Comparison of ENCODE assay signal across 19 cellular contexts in genomic region chr9:15374825-15375224, GRCh38. TPM values are rescaled to one million over a fixed set of nuclear protein-coding genes. Genes with fewer than 3 reads are reported as not detected.
DNase-seq lines count a peak whose midpoint lies in the region; ATAC-seq, FAIRE-seq and TF ChIP-seq lines count a peak whose summit lies in the region.
"Had no signal": no experiment of that assay in that cellular context is flagged by ENCODE, and none has a peak within 500 bp of the region (broad histone marks: within the 10 kb centered on the region; RNA-seq: fewer than 3 reads in every experiment).

No MANE protein-coding gene starts in this region.

- BruUV-seq in HepG2 (replicated peaks; lab: Mats Ljungman, UMichigan): no TSS peak
- no TSS peak for BruUV-seq in K562 (replicated peaks; lab: Mats Ljungman, UMichigan)

- H3K79me1 ChIP-seq in mesendoderm (ENCODE audit: low read length): no peaks in the 10 kb centered on the region

- no peak overlapping the region for H2BK5ac ChIP-seq in mesendoderm (ENCODE audit: low read length)

- H3K79me2 ChIP-seq in HepG2 (ENCODE audit: insufficient read depth, low read length): no peaks in the 10 kb centered on the region
- H3K79me2 ChIP-seq in K562 (ENCODE audit: control insufficient read depth, insufficient read depth, low read length): no peaks in the 10 kb centered on the region
- H3K79me2 ChIP-seq in mesendoderm (ENCODE audit: control insufficient read depth, insufficient read depth, low read length): no peaks in the 10 kb centered on the region

- no peak overlapping the region for H3K9ac ChIP-seq in HepG2 (ENCODE audit: insufficient read depth, low read depth, low read length)
- no peak overlapping the region for H3K9ac ChIP-seq in K562 (ENCODE audit: insufficient read depth in 1 of 2, low read depth in 2 of 2, low read length in 2 of 2)
- no peak overlapping the region for H3K9ac ChIP-seq in mesendoderm (ENCODE audit: low read length)

- CTCF ChIA-PET in HepG2 (lab: Yijun Ruan, JAX; ENCODE audit: low intra/inter-chr PET ratio, low total read pairs) (no interaction called here), K562 (lab: Yijun Ruan, JAX; ENCODE audit: low intra/inter-chr PET ratio) (no interaction called here)

- no peak overlapping the region for H3K4me2 ChIP-seq in HepG2 (ENCODE audit: low read depth, low read length)
- H3K4me2 ChIP-seq in K562 (ENCODE audit: insufficient read depth, low read length): no peak overlapping the region
- H3K4me2 ChIP-seq in mesendoderm (ENCODE audit: low read length): no peak overlapping the region

- TF ChIP-seq EP300 in HepG2 (IDR thresholded peaks at IDR 0.05; ENCODE audit: low read depth in 2 of 2, low read length in 2 of 2) (no peak), HepG2 (CRISPR knock-in tag; IDR thresholded peaks at IDR 0.05; ENCODE audit: borderline replicate concordance) (no peak), K562 (IDR thresholded peaks at IDR 0.05; ENCODE audit: low read length) (no peak)

- no peaks in the 10 kb centered on the region for H3K9me3 ChIP-seq in HepG2 (ENCODE audit: low read length)
- H3K9me3 ChIP-seq in right lobe of liver: no peaks in the 10 kb centered on the region
- no peaks in the 10 kb centered on the region for H3K9me3 ChIP-seq in K562 (replicated peaks; ENCODE audit: control insufficient read depth, insufficient read depth, low read depth, low read length)

- TF ChIP-seq RAD21 in HepG2 (CRISPR knock-in tag; IDR thresholded peaks at IDR 0.05) (no peak), K562 (CRISPR knock-in tag; conservative IDR thresholded peaks at IDR 0.05 in 1 of 2, IDR thresholded peaks at IDR 0.05 in 1 of 2) (no peak)

- H3K4me1 ChIP-seq in HepG2 (ENCODE audit: insufficient read depth, low read length) (peaks cover 47% of the 10 kb centered on the region), right lobe of liver (no peaks in the 10 kb centered on the region), K562 (replicated peaks in 1 of 2; ENCODE audit: control insufficient read depth in 2 of 2, insufficient read depth in 2 of 2, low read length in 2 of 2) (no peaks in the 10 kb centered on the region; a peak in 1 of 5 replicates), mesendoderm (ENCODE audit: control insufficient read depth, low read depth, low read length) (no peaks in the 10 kb centered on the region)

- H4K20me1 ChIP-seq in HepG2 (ENCODE audit: insufficient read depth, low read length) (no peaks in the 10 kb centered on the region), K562 (replicated peaks; ENCODE audit: control insufficient read depth, insufficient read depth, low read length) (no peaks in the 10 kb centered on the region)

- H4K8ac ChIP-seq in mesendoderm (ENCODE audit: low read depth, low read length): no peak overlapping the region

- no peak overlapping the region for H4K5ac ChIP-seq in mesendoderm (ENCODE audit: low read length)

- ATAC-seq in HepG2 (peak; percentile 50), right lobe of liver (no peak), K562 (peak; percentile 75), HG02588 (IDR thresholded peaks at IDR 0.05; ENCODE audit: unreplicated experiment) (no peak)
- ATAC-seq: CD8-positive, alpha-beta T cell; Panc1 had no signal

- H2BK15ac ChIP-seq in mesendoderm (replicated peaks; ENCODE audit: low read depth): no peak overlapping the region

- POLR2A ChIA-PET in HepG2 (lab: Yijun Ruan, JAX) (no interaction called here), K562 (lab: Yijun Ruan, JAX) (interaction anchor here (1.1 kb wide), 1 partner anchor 9 kb away, joined by 3 read pairs; no protein-coding TSS in a partner anchor)

- H3K18ac ChIP-seq in mesendoderm (ENCODE audit: low read length): no peak overlapping the region

- no peak for TF ChIP-seq POLR2A in HepG2 (IDR thresholded peaks at IDR 0.05; ENCODE audit: insufficient read depth in 1 of 2, low read depth in 2 of 2, low read length in 2 of 2)
- no peak for TF ChIP-seq POLR2A in right lobe of liver (IDR thresholded peaks at IDR 0.05)
- no peak for TF ChIP-seq POLR2A in K562 (conservative IDR thresholded peaks at IDR 0.05)

- in situ Hi-C loops in HepG2 (cut with HindIII; ENCODE audit: extremely low pct_ligation_motif_present, low pct_unique_long_range_greater_than_20kb): no loop called here
- in situ Hi-C loops in K562 (cut with MboI): no loop called here

- H3K36me3 ChIP-seq in HepG2 (replicated peaks in 1 of 2; ENCODE audit: control insufficient read depth in 1 of 2, insufficient read depth in 2 of 2, low read length in 2 of 2) (no peaks in the 10 kb centered on the region), right lobe of liver (no peaks in the 10 kb centered on the region), K562 (ENCODE audit: control insufficient read depth, insufficient read depth, low read length) (no peaks in the 10 kb centered on the region), mesendoderm (ENCODE audit: control insufficient read depth, insufficient read depth, low read length) (no peaks in the 10 kb centered on the region)

- H3K9me1 ChIP-seq in K562 (ENCODE audit: control insufficient read depth, insufficient read depth, low read length): no peaks in the 10 kb centered on the region

- no peak overlapping the region for H3K23ac ChIP-seq in mesendoderm (ENCODE audit: low read length)

- TF ChIP-seq CTCF in HepG2 (CRISPR knock-in tag; IDR thresholded peaks at IDR 0.05) (peak; percentile 18; the same call in 1 of the 2 replicates), right lobe of liver (IDR thresholded peaks at IDR 0.05) (no peak), K562 (IDR thresholded peaks at IDR 0.05 in 2 of 3, conservative IDR thresholded peaks at IDR 0.05 in 1 of 3; ENCODE audit: insufficient read depth in 2 of 3, low read depth in 1 of 3, low read length in 3 of 3) (no peak)

- FAIRE-seq in HepG2 (lab: Jason Lieb, UNC): no peak
- FAIRE-seq in K562 (lab: Jason Lieb, UNC): no peak

- intact Hi-C loops in HepG2 (cut with micrococcal nuclease; ENCODE audit: unreplicated experiment): no loop called here
- intact Hi-C loops in right lobe of liver (cut with DNase I): no loop called here
- intact Hi-C loops in K562 (cut with micrococcal nuclease): no loop called here

- H3K4me3 ChIP-seq in HepG2 (replicated peaks in 1 of 3; ENCODE audit: insufficient read depth in 1 of 3, low read depth in 2 of 3, low read length in 3 of 3) (no peak overlapping the region), right lobe of liver (no peak overlapping the region), K562 (no peak overlapping the region), mesendoderm (ENCODE audit: low read length) (no peak overlapping the region)

- H2BK120ac ChIP-seq in mesendoderm (ENCODE audit: low read depth, low read length): no peak overlapping the region

- H3K27me3 ChIP-seq in HepG2 (ENCODE audit: control insufficient read depth in 1 of 2, insufficient read depth in 2 of 2, low read length in 2 of 2) (no peaks in the 10 kb centered on the region), right lobe of liver (no peaks in the 10 kb centered on the region), K562 (ENCODE audit: control insufficient read depth in 2 of 2, insufficient read depth in 2 of 2, low read length in 2 of 2) (no peaks in the 10 kb centered on the region), mesendoderm (ENCODE audit: insufficient read depth, low read length, poor library complexity) (no peaks in the 10 kb centered on the region)

- no peak overlapping the region for H3K27ac ChIP-seq in HepG2 (ENCODE audit: extremely low read length, insufficient read depth, low read length)
- no peak overlapping the region for H3K27ac ChIP-seq in right lobe of liver
- no peak overlapping the region for H3K27ac ChIP-seq in K562 (ENCODE audit: extremely low read depth, low read depth, low read length)
- H3K27ac ChIP-seq in mesendoderm (ENCODE audit: low read depth, low read length): no peak overlapping the region

- no peak overlapping the region for H2AFZ ChIP-seq in HepG2 (ENCODE audit: low read length)
- peak overlapping the region; percentile 55; the same call in 1 of the 2 replicates for H2AFZ ChIP-seq in K562 (ENCODE audit: low read depth, low read length)

- WGBS in HepG2 (ENCODE audit: low lambda C conversion rate): 30% methylated on average over 3 of the region's 3 CpGs
- WGBS in right lobe of liver (ENCODE audit: insufficient coverage, low coverage, low lambda C conversion rate, missing lambda C conversion rate): 89% methylated on average over 2 of the region's 3 CpGs
- WGBS in K562 (ENCODE audit: insufficient coverage, low coverage, missing lambda C conversion rate): 11% methylated on average over 3 of the region's 3 CpGs
- no CpG with 5 or more reads among the region's 3 CpGs for WGBS in mesendoderm (ENCODE audit: extremely low coverage, insufficient coverage, low lambda C conversion rate)

- no peak overlapping the region for H3K56ac ChIP-seq in mesendoderm (ENCODE audit: low read length)

- H2AK5ac ChIP-seq in mesendoderm (ENCODE audit: low read length): no peak overlapping the region

- DNase-seq in HepG2 (ENCODE audit: low spot score) (no peak), right lobe of liver (no peak), K562 (ENCODE audit: extremely low read depth in 1 of 4, low spot score in 3 of 4) (peak in 1 of 4 experiments; percentile 19), mesendoderm (peak; percentile 40), DMS79 treated with DMSO at 0.1 percent for 48 hours (lab: John Stamatoyannopoulos, UW) (no peak), COR-L47 (lab: John Stamatoyannopoulos, UW) (no peak)
- DNase-seq: AML-193; C1 segment of cervical spinal cord; Calu3; CD8-positive, alpha-beta T cell; DMS153; GF-D8; HFFc6; NCI-H1105 treated with DMSO at 0.1 percent for 48 hours; NCI-H1694 treated with DMSO at 0.1 percent for 48 hours; NCI-H774; T-helper 1 cell had no signal

- H3K4ac ChIP-seq in mesendoderm (ENCODE audit: low read depth, low read length): no peak overlapping the region

RNA-seq across cellular contexts. Expression of gene SNAPC3, which starts 47.9 kb away (rescaled TPM):
- total RNA-seq in HepG2 (2016; rRNA removed; fragmentation: Illumina TruSeq; extraction: Trizol) (25.5 and 25.6 TPM in 2 replicates), right lobe of liver (10 to 100 TPM in 5 of 6 experiments, 1 to 10 TPM in 1; 9.6 to 13.5 (median 13.3) TPM), K562 (2014; rRNA removed) (20.4 and 21.9 TPM in 2 replicates), K562 (2014; rRNA removed; fragmentation: Illumina TruSeq; extraction: Trizol) (19.3 and 20.5 TPM in 2 replicates), K562 (2015; rRNA removed; fragmentation: Illumina TruSeq; extraction: Trizol) (19.8 and 19.9 TPM in 2 replicates), K562 (2021) (13.4 and 16.0 TPM in 2 replicates)
- 3.6 and 4.5 TPM in 2 replicates for total RNA-seq in HepG2 (2016; cell fraction: cytosol; rRNA removed; fragmentation: Illumina TruSeq; extraction: Trizol; ENCODE audit: low read depth)
- total RNA-seq in HepG2 (2016; cell fraction: insoluble cytoplasmic fraction; rRNA removed; fragmentation: Illumina TruSeq; extraction: Trizol): 24.0 and 25.0 TPM in 2 replicates
- total RNA-seq in HepG2 (2016; cell fraction: membrane; rRNA removed; fragmentation: Illumina TruSeq; extraction: Trizol): 8.1 and 9.1 TPM in 2 replicates
- total RNA-seq in HepG2 (2016; cell fraction: nucleus; rRNA removed; fragmentation: Illumina TruSeq; extraction: Trizol): 39.1 TPM in 2 replicates
- polyA plus RNA-seq in HepG2 (2011; rRNA removed) (20.8 and 26.0 TPM in 2 replicates), K562 (2011; rRNA removed) (34.2 and 38.9 TPM in 2 replicates), K562 (2014; fragmentation: Illumina TruSeq; extraction: Trizol) (16.9 and 23.9 TPM in 2 replicates), K562 (2014; fragmentation: Nextera tagmentation; extraction: Ambion mirVana) (1 to 10 TPM; 2.3 to 3.4 TPM), K562 (2014; rRNA removed) (17.6 and 21.4 TPM in 2 replicates)
- 11.3 and 14.4 TPM in 2 replicates for polyA plus RNA-seq in HepG2 (2011; cell fraction: cytosol; rRNA removed)
- 28.8 and 32.5 TPM in 2 replicates for polyA plus RNA-seq in HepG2 (2011; cell fraction: nucleus; rRNA removed)
- polyA plus RNA-seq in HepG2 (2012): 17.5 and 20.8 TPM in 2 replicates
- 2.1 and 2.3 TPM in 2 replicates for polyA plus RNA-seq in HepG2 (2016; cell fraction: cytosol; fragmentation: Illumina TruSeq; extraction: Trizol; ENCODE audit: low read depth)
- 25.8 and 27.1 TPM in 2 replicates for polyA plus RNA-seq in HepG2 (2016; cell fraction: insoluble cytoplasmic fraction; fragmentation: Illumina TruSeq; extraction: Trizol; ENCODE audit: low read depth)
- polyA plus RNA-seq in HepG2 (2016; cell fraction: membrane; fragmentation: Illumina TruSeq; extraction: Trizol; ENCODE audit: low read depth): 4.4 and 4.9 TPM in 2 replicates
- polyA plus RNA-seq in HepG2 (2016; cell fraction: nucleus; fragmentation: Illumina TruSeq; extraction: Trizol; ENCODE audit: insufficient read depth, low read depth): 32.4 and 33.8 TPM in 2 replicates
- 8.8 and 12.1 TPM in 2 replicates for polyA minus RNA-seq in HepG2 (2011; rRNA and poly(A)+ RNA removed; ENCODE audit: low replicate concordance)
- polyA minus RNA-seq in HepG2 (2011; cell fraction: cytosol; rRNA and poly(A)+ RNA removed): 14.5 and 18.6 TPM in 2 replicates
- polyA minus RNA-seq in HepG2 (2011; cell fraction: nucleus; rRNA and poly(A)+ RNA removed): 72.5 and 83.2 TPM in 2 replicates
- 30.6 and 85.4 TPM in 2 replicates for total RNA-seq in K562 (2011; cell fraction: chromatin; rRNA removed; ENCODE audit: low replicate concordance)
- total RNA-seq in K562 (2011; cell fraction: nucleolus; rRNA removed): 16.7 and 19.3 TPM in 2 replicates
- total RNA-seq in K562 (2011; cell fraction: nucleoplasm; rRNA removed): 31.8 and 43.8 TPM in 2 replicates
- 8.8 and 18.8 TPM in 2 replicates for polyA plus RNA-seq in K562 (2011; cell fraction: cytosol; rRNA removed)
- 23.9 and 32.3 TPM in 2 replicates for polyA plus RNA-seq in K562 (2011; cell fraction: nucleus; rRNA removed)
- polyA plus RNA-seq in K562 (2012): 13.3 and 16.8 TPM in 2 replicates
- polyA minus RNA-seq in K562 (2011; rRNA and poly(A)+ RNA removed): 36.4 and 41.7 TPM in 2 replicates
- 14.5 and 15.0 TPM in 2 replicates for polyA minus RNA-seq in K562 (2011; cell fraction: cytosol; rRNA and poly(A)+ RNA removed)
- polyA minus RNA-seq in K562 (2011; cell fraction: nucleus; rRNA and poly(A)+ RNA removed): 18.2 and 34.2 TPM in 2 replicates
- 27.4 TPM for polyA plus RNA-seq in mesendoderm (2013, experiment 1 of 2)
- 27.3 TPM for polyA plus RNA-seq in mesendoderm (2013, experiment 2 of 2)

Comparison
In these comparisons a context has a peak if more than half of its experiments do, and no peak if none do; other contexts are left out.
1. ATAC-seq: peak in HepG2 (single experiment) and K562 (single experiment); none in right lobe of liver (0 of 4) and HG02588 (single experiment).
2. Of the 241 proteins assayed by ChIP-seq in both HepG2 and K562: peak only in HepG2: CTCF; only in K562: none; in both: none; in neither: 240.